28 cellular contexts compared by ENCODE assay signal in genomic region chr1:221276911-221277310, GRCh38.
A peak's percentile ranks its signal among the peaks of the same experiment; 100 is the strongest.
DNase-seq lines count a peak whose midpoint lies in the region; ATAC-seq, FAIRE-seq and TF ChIP-seq lines count a peak whose summit lies in the region.
"Had no signal": no experiment of that assay in that cellular context is flagged by ENCODE, and none has a peak within 500 bp of the region (broad histone marks: within the 10 kb centered on the region; RNA-seq: fewer than 3 reads in every experiment).

No MANE protein-coding gene starts in this region.

- no peak overlapping the region for H3K56ac ChIP-seq in mesendoderm (ENCODE audit: low read length)

- H4K5ac ChIP-seq in mesendoderm (ENCODE audit: low read length) = no peak overlapping the region

- no peaks in the 10 kb centered on the region for H3K9me3 Mint-ChIP-seq in CD4-positive, alpha-beta T cell

- no peak for ATAC-seq in CD4-positive, alpha-beta T cell (ENCODE audit: poor library complexity)
- ATAC-seq in GM19467 (IDR thresholded peaks at IDR 0.05; ENCODE audit: unreplicated experiment) (no peak), HG02571 (IDR thresholded peaks at IDR 0.05; ENCODE audit: unreplicated experiment) (no peak)
- ATAC-seq: body of pancreas, mucosa of descending colon, pancreas had no signal

- no peaks in the 10 kb centered on the region for H3K36me3 ChIP-seq in mesendoderm (ENCODE audit: control insufficient read depth, insufficient read depth, low read length)
- H3K36me3 ChIP-seq: pancreas, right atrium auricular region, spleen had no signal

- no peaks in the 10 kb centered on the region for H3K4me1 Mint-ChIP-seq in CD4-positive, alpha-beta T cell (ENCODE audit: low read depth)

- no peak overlapping the region for H3K27ac Mint-ChIP-seq in CD4-positive, alpha-beta T cell
- H3K27ac Mint-ChIP-seq: activated naive CD8-positive, alpha-beta T cell; nephron progenitor cell; type B pancreatic cell had no signal

- no CpG with 5 or more reads among the region's 1 CpG for WGBS in mesendoderm (ENCODE audit: extremely low coverage, insufficient coverage, low lambda C conversion rate)

- H3K27ac ChIP-seq in mesendoderm (ENCODE audit: low read depth, low read length) = no peak overlapping the region
- no peak overlapping the region for H3K27ac ChIP-seq in CD4-positive, alpha-beta T cell (ENCODE audit: low read depth, low read length)
- H3K27ac ChIP-seq: body of pancreas, pancreas, right atrium auricular region, RWPE1, spleen had no signal

- no peak overlapping the region for H2BK5ac ChIP-seq in mesendoderm (ENCODE audit: low read length)

- no peak overlapping the region for H3K18ac ChIP-seq in mesendoderm (ENCODE audit: low read length)

- no peak overlapping the region for H2AK5ac ChIP-seq in mesendoderm (ENCODE audit: low read length)

- CTCF ChIA-PET in CD4-positive, alpha-beta T cell (lab: Charles Lee) = interaction anchor here (1.4 kb wide), 1 partner anchor 10 kb away, joined by 3 read pairs; no protein-coding TSS in a partner anchor

- H2BK15ac ChIP-seq in mesendoderm (replicated peaks; ENCODE audit: low read depth) = no peak overlapping the region

- DNase-seq in D721Med (ENCODE audit: insufficient read length, low spot score) = no peak
- peak; percentile 14 for DNase-seq in MV-4-11 (lab: John Stamatoyannopoulos, UW)
- peak; percentile 40 for DNase-seq in amniotic epithelial cell (ENCODE audit: low read depth)
- no peak for DNase-seq in mesendoderm
- no peak for DNase-seq in CD4-positive, alpha-beta T cell
- DNase-seq in hypothalamus (lab: John Stamatoyannopoulos, UW) = no peak
- DNase-seq: activated CD4-positive, alpha-beta T cell treated with anti-CD3 and anti-CD28 coated beads, Interleukin-2, amount 50 U/mL, for 48 hours; activated CD8-positive, alpha-beta memory T cell treated with anti-CD3 and anti-CD28 coated beads, Interleukin-2, amount 50 U/mL, for 48 hours; body of pancreas; C1 segment of cervical spinal cord; DMS79 treated with DMSO at 0.1 percent for 48 hours; mucosa of descending colon; NCI-H524 treated with DMSO at 0.1 percent for 48 hours; nephron progenitor cell; pancreas; spleen; stimulated activated CD4-positive, alpha-beta T cell treated with anti-CD3 and anti-CD28 coated beads, Interleukin-2, amount 100 ng/mL, for 48 hours; substantia nigra had no signal

- no peaks in the 10 kb centered on the region for H3K36me3 Mint-ChIP-seq in CD4-positive, alpha-beta T cell (ENCODE audit: low read depth)
- H3K36me3 Mint-ChIP-seq: activated naive CD8-positive, alpha-beta T cell; type B pancreatic cell had no signal

- FAIRE-seq in D721Med (lab: Jason Lieb, UNC) = peak; percentile 95
- FAIRE-seq: endothelial cell of umbilical vein, GM18507, keratinocyte, pancreas had no signal

- peak overlapping the region; percentile 55 for H3K4ac ChIP-seq in mesendoderm (ENCODE audit: low read depth, low read length)

- H3K4me3 ChIP-seq in mesendoderm (ENCODE audit: low read length) = no peak overlapping the region
- H3K4me3 ChIP-seq: body of pancreas, lung, mucosa of descending colon, pancreas, right atrium auricular region, spleen had no signal

- intact Hi-C loops in CD4-positive, alpha-beta T cell (cut with DNase I, micrococcal nuclease) = no loop called here

- no peak overlapping the region for H3K9ac ChIP-seq in mesendoderm (ENCODE audit: low read length)

- no peak for TF ChIP-seq CTCF in D721Med (IDR thresholded peaks at IDR 0.05; ENCODE audit: insufficient read depth, missing control alignments)
- no peak for TF ChIP-seq CTCF in CD4-positive, alpha-beta T cell (IDR thresholded peaks at IDR 0.05)

- peaks cover 5% of the 10 kb centered on the region for H3K27me3 Mint-ChIP-seq in CD4-positive, alpha-beta T cell

- no peak overlapping the region for H2BK120ac ChIP-seq in mesendoderm (ENCODE audit: low read depth, low read length)

- H3K9me3 ChIP-seq in CD4-positive, alpha-beta T cell (ENCODE audit: control insufficient read depth, low read length) = no peaks in the 10 kb centered on the region
- H3K9me3 ChIP-seq: body of pancreas, mucosa of descending colon, pancreas, right atrium auricular region, spleen had no signal

- peaks cover 4% of the 10 kb centered on the region for H3K4me1 ChIP-seq in mesendoderm (ENCODE audit: control insufficient read depth, low read depth, low read length)
- H3K4me1 ChIP-seq: body of pancreas, pancreas, right atrium auricular region, spleen had no signal

- POLR2A ChIA-PET in CD4-positive, alpha-beta T cell (lab: Charles Lee) = no interaction called here

- H3K79me2 ChIP-seq in mesendoderm (ENCODE audit: control insufficient read depth, insufficient read depth, low read length) = no peaks in the 10 kb centered on the region

- H3K23ac ChIP-seq in mesendoderm (ENCODE audit: low read length) = no peak overlapping the region

- no peak overlapping the region for H3K4me3 Mint-ChIP-seq in CD4-positive, alpha-beta T cell
- H3K4me3 Mint-ChIP-seq: activated naive CD8-positive, alpha-beta T cell; nephron progenitor cell; type B pancreatic cell had no signal

- H4K8ac ChIP-seq in mesendoderm (ENCODE audit: low read depth, low read length) = no peak overlapping the region

- no peaks in the 10 kb centered on the region for H3K79me1 ChIP-seq in mesendoderm (ENCODE audit: low read length)

- no peak overlapping the region for H3K4me2 ChIP-seq in mesendoderm (ENCODE audit: low read length)

- no peaks in the 10 kb centered on the region for H3K27me3 ChIP-seq in mesendoderm (ENCODE audit: insufficient read depth, low read length, poor library complexity)
- H3K27me3 ChIP-seq in CD4-positive, alpha-beta T cell (ENCODE audit: control insufficient read depth, insufficient read depth, low read length) = no peaks in the 10 kb centered on the region
- H3K27me3 ChIP-seq: body of pancreas, pancreas, right atrium auricular region, spleen had no signal

Comparison
In these comparisons a context has a peak if more than half of its experiments do, and no peak if none do; other contexts are left out.
1. DNase-seq: peak in MV-4-11 (single experiment) and amniotic epithelial cell (single experiment); none in D721Med (single experiment), mesendoderm (single experiment), CD4-positive, alpha-beta T cell (0 of 10) and hypothalamus (0 of 51).